In genomic region chr1:63917571-63918394, GRCh38 we compare ENCODE assay signal across 9 cellular contexts.
DNase-seq lines count a peak whose midpoint lies in the region; TF ChIP-seq lines count a peak whose summit lies in the region.
"Had no signal": no experiment of that assay in that cellular context is flagged by ENCODE, and none has a peak within 500 bp of the region (broad histone marks: within the 10 kb centered on the region; RNA-seq: fewer than 3 reads in every experiment).

No MANE protein-coding gene starts in this region.

- H3K9me3 ChIP-seq in BE2C, result no peaks in the 10 kb centered on the region
- no peaks in the 10 kb centered on the region for H3K9me3 ChIP-seq in SJSA1 (replicated peaks)

- H3K4me3 ChIP-seq in BE2C (ENCODE audit: low read depth, low read length) (no peak overlapping the region), SJSA1 (no peak overlapping the region)

- H3K27ac ChIP-seq in SJSA1, result peak overlapping the region; percentile 89

- DNase-seq in BE2C (peak; percentile 13), SJSA1 (ENCODE audit: low read depth in 1 of 2, low spot score in 2 of 2) (no peak), iPS-NIHi11 (ENCODE audit: low spot score) (peak; percentile 39), NOMO-1 (lab: John Stamatoyannopoulos, UW; ENCODE audit: unreplicated experiment in 2 of 2) (no peak), superior temporal gyrus (ENCODE audit: extremely low spot score) (no peak), NCI-H748 treated with DMSO at 0.1 percent for 48 hours (lab: John Stamatoyannopoulos, UW) (no peak), NCI-H1105 treated with DMSO at 0.1 percent for 48 hours (lab: John Stamatoyannopoulos, UW) (no peak)
- DNase-seq: NCI-H1436 treated with DMSO at 0.1 percent for 48 hours had no signal

- H3K4me1 ChIP-seq in BE2C (no peaks in the 10 kb centered on the region), SJSA1 (replicated peaks) (peaks cover 60% of the 10 kb centered on the region)

- peak; percentile 24; the same call in 1 of the 2 replicates for TF ChIP-seq CTCF in BE2C (IDR thresholded peaks at IDR 0.05; ENCODE audit: low read depth, low read length)
- TF ChIP-seq CTCF in GM12872 (IDR thresholded peaks at IDR 0.05; ENCODE audit: insufficient read depth, low read depth, low read length), result peak; percentile 55

- H3K27me3 ChIP-seq in BE2C (no peaks in the 10 kb centered on the region), SJSA1 (replicated peaks) (no peaks in the 10 kb centered on the region)

- no peaks in the 10 kb centered on the region for H3K36me3 ChIP-seq in BE2C
- H3K36me3 ChIP-seq in SJSA1, result no peaks in the 10 kb centered on the region

Comparison
In these comparisons a context has a peak if more than half of its experiments do, and no peak if none do; other contexts are left out.
1. DNase-seq: peak in BE2C (single experiment) and iPS-NIHi11 (single experiment); none in SJSA1 (0 of 2), NOMO-1 (0 of 2), superior temporal gyrus (single experiment), NCI-H748 treated with DMSO at 0.1 percent for 48 hours (single experiment) and NCI-H1105 treated with DMSO at 0.1 percent for 48 hours (single experiment).